15 cellular contexts compared by ENCODE assay signal in the genomic region with DNA sequence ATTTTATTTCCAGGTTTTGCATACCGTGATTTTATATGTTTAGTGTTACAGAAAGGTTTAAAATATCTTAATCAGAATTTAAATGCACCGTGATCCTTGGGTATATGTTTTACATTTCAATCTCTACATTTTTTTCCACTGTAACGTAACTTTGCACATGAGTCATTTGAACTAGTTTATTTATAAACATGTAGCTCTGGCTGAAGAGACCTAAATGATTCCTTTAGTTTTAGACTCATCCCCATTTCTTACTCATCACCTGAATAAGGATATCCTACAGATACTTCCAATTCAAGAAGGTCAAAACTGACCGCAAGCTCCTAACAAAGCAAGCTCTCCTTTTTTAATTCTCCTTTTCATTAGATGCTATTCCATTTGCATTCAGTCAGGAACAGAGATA. TPM values are rescaled to one million over a fixed set of nuclear protein-coding genes. Genes with fewer than 3 reads are reported as not detected.
DNase-seq lines count a peak whose midpoint lies in the region; TF ChIP-seq lines count a peak whose summit lies in the region.
"Had no signal": no experiment of that assay in that cellular context is flagged by ENCODE, and none has a peak within 500 bp of the region (broad histone marks: within the 10 kb centered on the region; RNA-seq: fewer than 3 reads in every experiment).

No MANE protein-coding gene starts in this region.

- CTCF ChIA-PET in mammary epithelial cell (lab: Charles Lee; ENCODE audit: low non-redundant PET) = no interaction called here

- H3K27ac ChIP-seq in mammary epithelial cell (ENCODE audit: insufficient read depth, low read depth, low read length) (no peak overlapping the region), caudate nucleus (ENCODE audit: low read depth, low read length) (no peak overlapping the region)

- 61% methylated on average over 4 of the region's 4 CpGs for WGBS in mammary epithelial cell (ENCODE audit: low coverage, missing lambda C conversion rate)

- no peak overlapping the region for H3K4me2 ChIP-seq in mammary epithelial cell (ENCODE audit: insufficient read depth, low read depth, low read length)

- TF ChIP-seq CTCF in mammary epithelial cell (conservative IDR thresholded peaks at IDR 0.05 in 1 of 2, IDR thresholded peaks at IDR 0.05 in 1 of 2; ENCODE audit: extremely low read depth in 1 of 2, insufficient read depth in 1 of 2, low read depth in 1 of 2, low read length in 2 of 2) (no peak), fibroblast of mammary gland (conservative IDR thresholded peaks at IDR 0.05; ENCODE audit: control insufficient read depth, insufficient read depth, low read depth, low read length) (no peak)

- intact Hi-C loops in mammary epithelial cell (cut with micrococcal nuclease) = no loop called here

- dilution Hi-C loops in mammary epithelial cell (cut with HindIII; ENCODE audit: low sequenced_read_pairs) = no loop called here

- no TSS peak for BruUV-seq in mammary epithelial cell (replicated peaks; lab: Mats Ljungman, UMichigan)

- no peaks in the 10 kb centered on the region for H3K9me3 ChIP-seq in mammary epithelial cell (replicated peaks; ENCODE audit: insufficient read depth, low read length)
- H3K9me3 ChIP-seq: HAP-1 had no signal

- DNase-seq in HCEC 1CT = peak; percentile 64
- peak; percentile 39 for DNase-seq in mammary epithelial cell
- peak; percentile 30 for DNase-seq in fibroblast of mammary gland (ENCODE audit: low read depth)
- no peak for DNase-seq in NCI-H2171 treated with DMSO at 0.1 percent for 48 hours (lab: John Stamatoyannopoulos, UW)
- DNase-seq in SW480 (ENCODE audit: low spot score) = no peak
- DNase-seq in NCI-H2107 treated with DMSO at 0.1 percent for 48 hours (lab: John Stamatoyannopoulos, UW; ENCODE audit: unreplicated experiment) = no peak
- DNase-seq in caudate nucleus (lab: John Stamatoyannopoulos, UW) = no peak
- DNase-seq: CD8-positive, alpha-beta T cell; COR-L47; DMS153; GOT3; HFFc6 had no signal

- no peaks in the 10 kb centered on the region for H3K79me2 ChIP-seq in mammary epithelial cell (ENCODE audit: insufficient read depth, low read length)

- H3K9ac ChIP-seq in mammary epithelial cell (ENCODE audit: insufficient read depth, low read length) = no peak overlapping the region

- H3K36me3 ChIP-seq in mammary epithelial cell (ENCODE audit: insufficient read depth, low read length) = no peaks in the 10 kb centered on the region
- H3K36me3 ChIP-seq: HAP-1 had no signal

- H3K4me1 ChIP-seq in mammary epithelial cell (ENCODE audit: insufficient read depth, low read length) = no peaks in the 10 kb centered on the region
- H3K4me1 ChIP-seq: HAP-1 had no signal

- H3K27me3 ChIP-seq in mammary epithelial cell (ENCODE audit: insufficient read depth, low read length) = no peaks in the 10 kb centered on the region

- H3K4me3 ChIP-seq in mammary epithelial cell (replicated peaks in 1 of 3; ENCODE audit: insufficient read depth in 1 of 3, low read depth in 2 of 3, low read length in 3 of 3) (no peak overlapping the region), fibroblast of mammary gland (ENCODE audit: control insufficient read depth, low read depth, low read length) (no peak overlapping the region)
- H3K4me3 ChIP-seq: HAP-1 had no signal

- H4K20me1 ChIP-seq in mammary epithelial cell (ENCODE audit: insufficient read depth, low read length) = no peaks in the 10 kb centered on the region

- no peak overlapping the region for H2AFZ ChIP-seq in mammary epithelial cell (ENCODE audit: low read depth, low read length)

- in situ Hi-C loops in mammary epithelial cell (cut with MboI; ENCODE audit: low sequenced_read_pairs in 2 of 2) = no loop called here

RNA-seq across cellular contexts. Expression of gene SLC6A15, which starts 42.7 kb away (rescaled TPM):
- 100 to 1,000 TPM in 1 of 2 donors, 10 to 100 TPM in 1; 26.7 to 185 TPM for total RNA-seq in mammary epithelial cell
- 12.0 TPM for polyA plus RNA-seq in mammary epithelial cell
- polyA minus RNA-seq in mammary epithelial cell = 38.9 TPM
- total RNA-seq: CD8-positive, alpha-beta T cell; HepG2; HFFc6 had no signal
- polyA plus RNA-seq: CD14-positive monocyte, HepG2 had no signal

Comparison
In these comparisons a context has a peak if more than half of its experiments do, and no peak if none do; other contexts are left out.
1. DNase-seq: peak in HCEC 1CT (single experiment), mammary epithelial cell (single experiment) and fibroblast of mammary gland (single experiment); none in NCI-H2171 treated with DMSO at 0.1 percent for 48 hours (single experiment), SW480 (single experiment), NCI-H2107 treated with DMSO at 0.1 percent for 48 hours (single experiment) and caudate nucleus (0 of 61).